17 cellular contexts compared by ENCODE assay signal in genomic region chr16:88993946-88994600, GRCh38. TPM values are rescaled to one million over a fixed set of nuclear protein-coding genes. Genes with fewer than 3 reads are reported as not detected.
"Had no signal": no experiment of that assay in that cellular context is flagged by ENCODE, and none has a peak within 500 bp of the region (broad histone marks: within the 10 kb centered on the region; RNA-seq: fewer than 3 reads in every experiment).

No MANE protein-coding gene starts in this region.

- H3K27ac Mint-ChIP-seq: stimulated activated naive B cell treated with anti-CD40 and anti-IgM and Interleukin-4, amounts not matched to agents 10 μg/mL and 1 μg/mL and 100 μg/mL, for 72 hours had no signal

- H3K36me3 ChIP-seq: heart left ventricle, right atrium auricular region, transverse colon had no signal

- H3K4me2 ChIP-seq: smooth muscle cell had no signal

- DNase-seq: cortex of kidney; dorsolateral prefrontal cortex; effector CD8-positive, alpha-beta T cell; heart left ventricle; hypothalamus; kidney glomerular epithelial cell; mammary epithelial cell; naive thymus-derived CD8-positive, alpha-beta T cell; stimulated activated CD4-positive, alpha-beta T cell treated with anti-CD3 and anti-CD28 coated beads, Interleukin-2, amount 100 ng/mL, for 48 hours; stimulated activated CD8-positive, alpha-beta memory T cell treated with anti-CD3 and anti-CD28 coated beads, Interleukin-4, amount 100 ng/mL, for 48 hours; stimulated activated naive B cell treated with anti-CD40 and anti-IgM and Interleukin-4, amounts not matched to agents 10 μg/mL and 1 μg/mL and 100 μg/mL, for 72 hours; stimulated activated naive CD8-positive, alpha-beta T cell treated with anti-CD3 and anti-CD28 coated beads, Interleukin-15, amount 100 ng/mL, for 72 hours; testis; transverse colon had no signal

- H3K27me3 ChIP-seq: right atrium auricular region, testis had no signal

- H3K4me3 ChIP-seq: dorsolateral prefrontal cortex, heart left ventricle, right atrium auricular region, smooth muscle cell, testis, transverse colon had no signal

- H3K4me1 ChIP-seq: right atrium auricular region, testis had no signal

- H3K9me3 ChIP-seq: testis had no signal

- H3K4me3 Mint-ChIP-seq: naive thymus-derived CD8-positive, alpha-beta T cell; stimulated activated naive B cell treated with anti-CD40 and anti-IgM and Interleukin-4, amounts not matched to agents 10 μg/mL and 1 μg/mL and 100 μg/mL, for 72 hours; stimulated activated naive CD8-positive, alpha-beta T cell treated with anti-CD3 and anti-CD28 coated beads, Interleukin-15, amount 100 ng/mL, for 72 hours had no signal

- H3K27ac ChIP-seq: dorsolateral prefrontal cortex, heart left ventricle, right atrium auricular region, testis had no signal

- ATAC-seq: naive thymus-derived CD8-positive, alpha-beta T cell; stimulated activated naive CD8-positive, alpha-beta T cell treated with anti-CD3 and anti-CD28 coated beads, Interleukin-15, amount 100 ng/mL, for 72 hours had no signal

RNA-seq across cellular contexts. Expression of gene CBFA2T3, which starts 17.1 kb away (rescaled TPM):
- total RNA-seq: osteocyte, smooth muscle cell had no signal
